In the genomic region with DNA sequence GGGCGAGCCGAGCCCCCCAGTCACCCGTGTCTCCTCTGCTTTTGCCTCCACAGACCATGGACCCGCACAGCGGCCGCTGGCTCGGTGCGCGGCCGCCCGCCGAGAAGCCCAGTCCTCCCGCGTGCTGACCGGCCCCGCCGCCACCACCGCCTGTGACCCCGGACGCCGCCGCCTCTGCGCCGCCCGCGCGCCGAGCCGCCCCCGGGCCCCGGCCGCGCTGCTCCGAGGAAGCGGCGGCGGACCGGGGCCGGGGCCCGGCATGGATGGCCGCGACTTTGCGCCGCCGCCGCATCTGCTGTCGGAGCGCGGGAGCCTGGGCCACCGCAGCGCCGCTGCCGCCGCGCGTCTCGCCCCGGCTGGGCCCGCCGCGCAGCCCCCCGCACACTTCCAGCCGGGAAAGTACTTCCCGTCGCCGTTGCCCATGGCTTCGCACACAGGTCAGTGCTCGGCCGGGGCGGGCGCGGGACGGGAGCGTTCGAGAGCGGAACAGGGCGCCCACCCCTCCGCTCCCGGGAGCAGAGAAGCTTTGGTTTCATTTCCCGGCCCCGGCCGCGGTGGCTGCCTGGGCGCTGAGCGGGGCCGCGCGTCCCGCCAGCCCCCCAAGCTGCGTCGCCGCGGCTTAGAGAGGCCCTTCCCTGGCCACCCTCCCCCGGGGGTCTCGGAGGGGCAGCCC, we compare ENCODE assay signal across 8 cellular contexts. TPM values are rescaled to one million over a fixed set of nuclear protein-coding genes. Genes with fewer than 3 reads are reported as not detected.
DNase-seq lines count a peak whose midpoint lies in the region; ATAC-seq and TF ChIP-seq lines count a peak whose summit lies in the region.

No MANE protein-coding gene starts in this region.

- H3K36me3 Mint-ChIP-seq in central memory CD8-positive, alpha-beta T cell (ENCODE audit: insufficient read depth): peaks cover 26% of the 10 kb centered on the region

- intact Hi-C loops in mucosa of descending colon (cut with DNase I, micrococcal nuclease): loop anchor here in 1 of 2 donors (10.0 kb wide), 1 partner anchor 115 kb away; the partner anchor contains the start of gene ACTG1

- no peaks in the 10 kb centered on the region for H3K36me3 ChIP-seq in mucosa of descending colon (ENCODE audit: low read depth)

- no peaks in the 10 kb centered on the region for H3K27me3 ChIP-seq in HL-60 (ENCODE audit: insufficient read depth, poor library complexity, severe bottlenecking)

- peak; percentile 57 for DNase-seq in AG08396 (ENCODE audit: low spot score)
- no peak for DNase-seq in HL-60 (ENCODE audit: low read depth in 1 of 2, low spot score in 1 of 2)
- DNase-seq in central memory CD8-positive, alpha-beta T cell (ENCODE audit: low spot score in 2 of 2): no peak
- DNase-seq in mucosa of descending colon: no peak
- DNase-seq in NCI-H1694 (lab: John Stamatoyannopoulos, UW): no peak
- DNase-seq in NCI-H1092 treated with DMSO at 0.1 percent for 48 hours (lab: John Stamatoyannopoulos, UW): no peak

- no peaks in the 10 kb centered on the region for H3K9me3 Mint-ChIP-seq in central memory CD8-positive, alpha-beta T cell

- no peak for ATAC-seq in central memory CD8-positive, alpha-beta T cell (replicated peaks; ENCODE audit: extremely low read depth, poor library complexity, severe bottlenecking)
- ATAC-seq in mucosa of descending colon: peak; percentile 3
- ATAC-seq in GM19324 (IDR thresholded peaks at IDR 0.05; ENCODE audit: low FRiP score, unreplicated experiment): no peak
- no peak for ATAC-seq in GM18517 (IDR thresholded peaks at IDR 0.05; ENCODE audit: unreplicated experiment)

- H3K4me3 ChIP-seq in HL-60 (replicated peaks; ENCODE audit: insufficient read depth, low read length) (peak overlapping the region; percentile 51), mucosa of descending colon (peak overlapping the region; percentile 46)

- peak overlapping the region; percentile 78 for H3K4me3 Mint-ChIP-seq in central memory CD8-positive, alpha-beta T cell

- TF ChIP-seq CTCF in HL-60 (IDR thresholded peaks at IDR 0.05; ENCODE audit: insufficient read depth, low read length): no peak
- no peak for TF ChIP-seq CTCF in mucosa of descending colon (IDR thresholded peaks at IDR 0.05)

- no peaks in the 10 kb centered on the region for H3K9me3 ChIP-seq in mucosa of descending colon

- H3K27ac Mint-ChIP-seq in central memory CD8-positive, alpha-beta T cell (ENCODE audit: low read depth): no peak overlapping the region

- H3K4me1 Mint-ChIP-seq in central memory CD8-positive, alpha-beta T cell: peaks cover 15% of the 10 kb centered on the region

- H3K27me3 Mint-ChIP-seq in central memory CD8-positive, alpha-beta T cell: peaks cover 78% of the 10 kb centered on the region

- peak overlapping the region; percentile 95 for H3K27ac ChIP-seq in HL-60 (replicated peaks)

- peaks cover 31% of the 10 kb centered on the region for H3K4me1 ChIP-seq in mucosa of descending colon (ENCODE audit: low read depth)

RNA-seq across cellular contexts. Expression of gene BAHCC1, which starts 4.4 kb away (rescaled TPM):
- 10 to 100 TPM; 14.0 to 27.4 (median 16.5) TPM for total RNA-seq in mucosa of descending colon
